8 cellular contexts compared by ENCODE assay signal in genomic region chrX:72100824-72101351, GRCh38. TPM values are rescaled to one million over a fixed set of nuclear protein-coding genes. Genes with fewer than 3 reads are reported as not detected.
DNase-seq lines count a peak whose midpoint lies in the region; ATAC-seq and TF ChIP-seq lines count a peak whose summit lies in the region.

No MANE protein-coding gene starts in this region.

- no peak for TF ChIP-seq POLR2A in esophagus squamous epithelium (IDR thresholded peaks at IDR 0.05)

- H3K4me3 ChIP-seq in esophagus squamous epithelium (peak overlapping the region in 1 of 4 donors; percentile 23), dorsolateral prefrontal cortex (no peak overlapping the region)

- H3K4me1 ChIP-seq in esophagus squamous epithelium, result peaks cover 0 to 2% (median 0%) of the 10 kb centered on the region in 3 donors

- peak overlapping the region in 1 of 4 donors; percentile 9 for H3K27ac ChIP-seq in esophagus squamous epithelium
- H3K27ac ChIP-seq in dorsolateral prefrontal cortex, result no peak overlapping the region

- TF ChIP-seq CTCF in esophagus squamous epithelium (IDR thresholded peaks at IDR 0.05), result no peak
- TF ChIP-seq CTCF in dorsolateral prefrontal cortex (IDR thresholded peaks at IDR 0.05 in 54 of 56, conservative IDR thresholded peaks at IDR 0.05 in 2 of 56; ENCODE audit: low read depth in 1 of 56, partially characterized antibody in 56 of 56), result no peak

- H3K27me3 ChIP-seq in esophagus squamous epithelium, result no peaks in the 10 kb centered on the region
- H3K27me3 ChIP-seq in dorsolateral prefrontal cortex, result peaks cover 0 to 83% (median 41%) of the 10 kb centered on the region in 45 donors

- DNase-seq in SIG-M5 treated with dmso at 0.1 percent for 504 hours (lab: John Stamatoyannopoulos, UW; ENCODE audit: unreplicated experiment) (peak; percentile 87), esophagus squamous epithelium (lab: John Stamatoyannopoulos, UW) (no peak), NCI-H748 (lab: John Stamatoyannopoulos, UW; ENCODE audit: unreplicated experiment) (no peak), dorsolateral prefrontal cortex (no peak)
- DNase-seq in activated naive CD4-positive, alpha-beta T cell (lab: John Stamatoyannopoulos, UW), result peak in 3 of 4 experiments; percentile 1 to 19 (median 1)
- peak; percentile 70 for DNase-seq in stimulated activated CD4-positive, alpha-beta T cell treated with anti-CD3 and anti-CD28 coated beads, Interleukin-15, amount 100 ng/mL, for 24 hours

- no peaks in the 10 kb centered on the region for H3K36me3 ChIP-seq in esophagus squamous epithelium

- ATAC-seq in GM18508 (IDR thresholded peaks at IDR 0.05; ENCODE audit: insufficient read depth, unreplicated experiment), result peak; percentile 87
- ATAC-seq in HG02840 (IDR thresholded peaks at IDR 0.05; ENCODE audit: low FRiP score, unreplicated experiment), result peak; percentile 74

- intact Hi-C loops in esophagus squamous epithelium (cut with DNase I), result no loop called here
- intact Hi-C loops in dorsolateral prefrontal cortex (cut with DNase I), result no loop called here

- no peaks in the 10 kb centered on the region for H3K9me3 ChIP-seq in esophagus squamous epithelium

- WGBS in esophagus squamous epithelium, 2 donors, result 57 to 61% methylated on average over 4 to 5 of the region's 9 CpGs

RNA-seq across cellular contexts. Expression of gene RTL5, which starts 30.8 kb away (rescaled TPM):
- total RNA-seq in esophagus squamous epithelium (1 to 10 TPM in 1 of 4 donors, under 1 TPM in 3; 0.08 to 3.6 (median 0.49) TPM), dorsolateral prefrontal cortex (10 to 100 TPM; 18.0 to 36.4 (median 27.1) TPM)

Comparison
In these comparisons a context has a peak if more than half of its experiments do, and no peak if none do; other contexts are left out.
1. DNase-seq: peak in SIG-M5 treated with dmso at 0.1 percent for 504 hours (single experiment), activated naive CD4-positive, alpha-beta T cell (3 of 4) and stimulated activated CD4-positive, alpha-beta T cell treated with anti-CD3 and anti-CD28 coated beads, Interleukin-15, amount 100 ng/mL, for 24 hours (single experiment); none in esophagus squamous epithelium (single experiment), NCI-H748 (single experiment) and dorsolateral prefrontal cortex (0 of 10).
2. RNA of gene RTL5, which starts 30.8 kb away (total RNA-seq): 18.0 to 36.4 TPM in dorsolateral prefrontal cortex; 0.08 to 3.6 TPM in esophagus squamous epithelium; every median in the first group is over 4 times any median in the second.